Comparison of ENCODE assay signal across 1 cellular context in the genomic region with DNA sequence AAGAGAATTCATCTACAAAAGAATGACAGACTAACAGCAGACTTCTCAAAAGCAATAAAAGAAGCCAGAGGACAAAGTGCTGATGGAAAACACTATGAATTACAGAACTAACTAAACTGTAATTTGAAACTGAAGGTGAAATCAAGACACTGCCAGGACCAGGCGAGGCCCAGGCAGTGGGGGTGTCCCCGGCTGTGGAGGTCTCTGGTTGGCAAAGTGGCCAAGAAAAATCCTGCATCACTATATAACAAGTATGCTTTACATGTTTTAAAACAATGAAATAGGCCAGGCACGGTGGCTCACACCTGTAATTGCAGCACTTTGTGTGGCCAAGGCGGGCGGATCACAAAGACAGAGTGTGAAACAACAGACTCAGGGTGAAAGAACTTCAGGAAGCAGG.
TF ChIP-seq lines count a peak whose summit lies in the region.

No MANE protein-coding gene starts in this region.

TF ChIP-seq in SK-N-SH, 30 proteins besides CTCF, POLR2A, EP300 and RAD21:
- TF ChIP-seq MEF2A (IDR thresholded peaks at IDR 0.05; ENCODE audit: borderline replicate concordance, low read depth), result no peak
- TF ChIP-seq FOXM1 (IDR thresholded peaks at IDR 0.05; ENCODE audit: low read depth), result no peak
- TF ChIP-seq EZH2phosphoT487 (IDR thresholded peaks at IDR 0.05; ENCODE audit: borderline replicate concordance, low read depth), result no peak
